1 cellular context compared by ENCODE assay signal in the genomic region with DNA sequence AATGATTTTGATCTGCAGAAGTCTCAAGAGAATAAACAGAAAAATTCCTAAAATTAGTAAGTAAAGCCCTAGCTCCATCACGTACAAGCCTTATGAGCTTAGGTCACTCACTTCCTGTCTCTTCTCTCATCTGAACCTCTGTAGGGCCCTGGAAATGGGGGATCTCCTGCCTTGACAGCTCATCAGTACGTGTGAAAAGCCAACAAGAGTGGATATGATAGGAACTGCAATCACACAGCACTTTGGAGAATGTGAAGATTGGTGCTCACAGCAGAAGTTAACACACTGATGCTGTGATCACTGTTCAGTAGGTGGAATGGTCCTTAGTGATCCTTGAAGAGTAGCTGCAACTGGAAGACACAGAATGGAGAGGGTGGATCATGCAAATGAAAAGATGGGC.
TF ChIP-seq lines count a peak whose summit lies in the region.

No MANE protein-coding gene starts in this region.

TF ChIP-seq in H1, 55 proteins besides CTCF, POLR2A, EP300 and RAD21:
- TF ChIP-seq ASH2L (IDR thresholded peaks at IDR 0.05; ENCODE audit: low read length) (no peak), HDAC6 (IDR thresholded peaks at IDR 0.05; ENCODE audit: low read depth, low read length) (no peak)
TF ChIP-seq in H1: peak in this region for 0.
